ENCODE assay signal across 7 cellular contexts in genomic region chr6:125791151-125791819, GRCh38. TPM values are rescaled to one million over a fixed set of nuclear protein-coding genes. Genes with fewer than 3 reads are reported as not detected.
DNase-seq lines count a peak whose midpoint lies in the region; ATAC-seq, FAIRE-seq and TF ChIP-seq lines count a peak whose summit lies in the region.

No MANE protein-coding gene starts in this region.

- peak overlapping the region; percentile 48 for H3K27ac Mint-ChIP-seq in astrocyte (ENCODE audit: unreplicated experiment)

- H3K36me3 Mint-ChIP-seq in astrocyte (ENCODE audit: low read depth, unreplicated experiment): peaks cover 2% of the 10 kb centered on the region

- H3K4me3 ChIP-seq in Jurkat, Clone E6-1 (ENCODE audit: low read length): peak overlapping the region; percentile 68
- H3K4me3 ChIP-seq in SJCRH30: peak overlapping the region; percentile 97
- H3K4me3 ChIP-seq in astrocyte (ENCODE audit: insufficient read depth, low read depth, low read length): peak overlapping the region; percentile 78

- peak overlapping the region; percentile 95 for H3K4me3 Mint-ChIP-seq in astrocyte (ENCODE audit: unreplicated experiment)

- H3K4me2 ChIP-seq in astrocyte (ENCODE audit: low read length): peak overlapping the region; percentile 94

- H3K4me1 Mint-ChIP-seq in astrocyte (ENCODE audit: low read depth, unreplicated experiment): peaks cover 13% of the 10 kb centered on the region

- no peaks in the 10 kb centered on the region for H3K27me3 Mint-ChIP-seq in astrocyte (ENCODE audit: low read depth, unreplicated experiment)

- TF ChIP-seq CTCF in GM10266 (IDR thresholded peaks at IDR 0.05; ENCODE audit: control insufficient read depth, insufficient read depth, low read depth, missing control alignments) (peak; percentile 74), astrocyte (IDR thresholded peaks at IDR 0.05; ENCODE audit: insufficient read depth, low read depth, low read length) (peak; percentile 67)

- FAIRE-seq in astrocyte (lab: Jason Lieb, UNC): no peak

- H3K27ac ChIP-seq in SJCRH30 (peak overlapping the region; percentile 68; the same call in 1 of the 2 replicates), astrocyte (ENCODE audit: low read depth, low read length) (peak overlapping the region; percentile 82)

- H3K79me2 ChIP-seq in astrocyte (ENCODE audit: insufficient read depth, low read length): peaks cover 30% of the 10 kb centered on the region

- peak overlapping the region; percentile 85 for H3K9ac ChIP-seq in astrocyte (ENCODE audit: low read length)

- no peaks in the 10 kb centered on the region for H4K20me1 ChIP-seq in astrocyte (ENCODE audit: insufficient read depth, low read length)

- no peaks in the 10 kb centered on the region for H3K9me3 ChIP-seq in SJCRH30 (replicated peaks)
- no peaks in the 10 kb centered on the region for H3K9me3 ChIP-seq in astrocyte (ENCODE audit: insufficient read depth, low read depth, low read length)

- no peaks in the 10 kb centered on the region for H3K27me3 ChIP-seq in SJCRH30
- no peaks in the 10 kb centered on the region for H3K27me3 ChIP-seq in astrocyte (ENCODE audit: insufficient read depth, low read length)

- H3K36me3 ChIP-seq in SJCRH30 (no peaks in the 10 kb centered on the region), astrocyte (ENCODE audit: insufficient read depth, low read length) (no peaks in the 10 kb centered on the region)

- H3K4me1 ChIP-seq in SJCRH30 (peaks cover 7% of the 10 kb centered on the region), astrocyte (ENCODE audit: insufficient read depth, low read length) (peaks cover 26% of the 10 kb centered on the region)

- peak; percentile 69 for DNase-seq in GM10266 (ENCODE audit: extremely low spot score)
- DNase-seq in Jurkat, Clone E6-1 (ENCODE audit: low read depth, low spot score): peak; percentile 65
- peak; percentile 11 to 50 for DNase-seq in SJCRH30
- DNase-seq in astrocyte (ENCODE audit: low read depth): peak; percentile 42
- peak; percentile 56 to 83 for DNase-seq in hippocampal formation (lab: John Stamatoyannopoulos, UW)
- DNase-seq in renal cortical epithelial cell (ENCODE audit: low read depth): peak; percentile 64

- peak overlapping the region; percentile 91 for H2AFZ ChIP-seq in astrocyte (ENCODE audit: low read depth, low read length)

- H3K9me3 Mint-ChIP-seq in astrocyte (ENCODE audit: unreplicated experiment): no peaks in the 10 kb centered on the region

- peak; percentile 34 for ATAC-seq in GM21786 (IDR thresholded peaks at IDR 0.05; ENCODE audit: unreplicated experiment)

RNA-seq across cellular contexts. Expression of gene NCOA7, which starts 0.5 kb away (rescaled TPM):
- 9.5 TPM for polyA plus RNA-seq in Jurkat, Clone E6-1 (2012; ENCODE audit: insufficient read depth, insufficient read length)
- 3.8 and 4.1 TPM in 2 replicates for total RNA-seq in SJCRH30 (2014; rRNA removed; shearing (Covaris generic))
- total RNA-seq in astrocyte (25.4 and 26.0 TPM in 2 replicates), renal cortical epithelial cell (10.6 and 59.0 TPM in 2 replicates)

RNA-seq across cellular contexts. Expression of gene HEY2, which starts 41.9 kb away (rescaled TPM):
- 3.3 TPM for polyA plus RNA-seq in Jurkat, Clone E6-1 (2012; ENCODE audit: insufficient read depth, insufficient read length)
- 0.15 and 0.22 TPM in 2 replicates for total RNA-seq in SJCRH30 (2014; rRNA removed; shearing (Covaris generic))
- total RNA-seq in astrocyte: 1.0 and 2.4 TPM in 2 replicates
- total RNA-seq in renal cortical epithelial cell: not detected in 2 replicates

Comparison
In these comparisons a context has a peak if more than half of its experiments do, and no peak if none do; other contexts are left out.
1. Peak in every context shown above with its lines: DNase-seq, ATAC-seq, H3K4me3 ChIP-seq and H3K27ac ChIP-seq.